In the genomic region with DNA sequence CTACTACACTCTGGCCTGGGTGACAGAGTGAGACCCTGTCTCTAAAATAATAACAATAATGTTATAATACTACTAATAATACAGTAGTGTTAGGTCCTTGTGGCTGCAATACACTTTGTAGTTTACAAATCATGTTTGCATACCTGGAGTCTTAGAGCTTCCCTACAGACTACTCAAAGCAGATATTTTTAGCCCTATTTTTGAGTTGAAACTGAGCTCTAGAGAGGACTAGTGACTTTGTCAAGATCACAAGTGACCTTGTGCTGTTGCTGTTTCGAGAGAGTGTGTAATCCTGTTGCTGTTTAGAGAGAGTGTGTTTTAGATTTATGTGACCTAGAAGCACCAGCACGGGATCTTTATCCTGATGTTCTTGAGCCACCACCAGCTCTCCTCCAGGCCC, we compare ENCODE assay signal across 25 cellular contexts.
DNase-seq lines count a peak whose midpoint lies in the region; ATAC-seq, FAIRE-seq and TF ChIP-seq lines count a peak whose summit lies in the region.
"Had no signal": no experiment of that assay in that cellular context is flagged by ENCODE, and none has a peak within 500 bp of the region (broad histone marks: within the 10 kb centered on the region; RNA-seq: fewer than 3 reads in every experiment).

No MANE protein-coding gene starts in this region.

- no peak for DNase-seq in heart left ventricle
- DNase-seq in right cardiac atrium, result no peak
- DNase-seq in esophagus muscularis mucosa (ENCODE audit: extremely low spot score), result no peak
- no peak for DNase-seq in trophoblast cell
- no peak for DNase-seq in vagina (ENCODE audit: extremely low spot score in 2 of 2)
- DNase-seq in pancreas, result no peak
- DNase-seq in activated T-helper 2 cell treated with anti-CD3 and anti-CD28 coated beads, Interferon-gamma antibody, Interleukin-2, Interleukin-4, amounts not matched to agents 10 μg/mL and 5 μg/mL and 100 μg/mL, durations not matched to agents 14 hours and 24 hours and 36 hours (ENCODE audit: low spot score), result no peak
- DNase-seq in activated T-cell treated with anti-CD3 and anti-CD28 coated beads, Interleukin-2, amount 50 U/mL, for 48 hours, result no peak
- DNase-seq: 8988T; activated effector memory CD4-positive, alpha-beta T cell treated with Interleukin-2 at 50 U/mL for 16 hours; CD4-positive, CD25-positive, alpha-beta regulatory T cell; mucosa of descending colon; NCI-H2107; NCI-H446; RPMI8226; SK-N-SH; upper lobe of left lung had no signal

- H3K79me1 ChIP-seq in trophoblast cell (ENCODE audit: low read length), result peaks cover 5% of the 10 kb centered on the region

- no peak overlapping the region for H2AK5ac ChIP-seq in trophoblast cell (ENCODE audit: low read length)

- no peak overlapping the region for H3K27ac Mint-ChIP-seq in activated T-helper 2 cell treated with anti-CD3 and anti-CD28 coated beads, Interferon-gamma antibody, Interleukin-2, Interleukin-4, amounts not matched to agents 10 μg/mL and 5 μg/mL and 100 μg/mL, durations not matched to agents 14 hours and 24 hours and 36 hours
- H3K27ac Mint-ChIP-seq: activated CD8-positive, alpha-beta T cell treated with anti-CD3 and anti-CD28 coated beads for 36 hours; activated naive CD8-positive, alpha-beta T cell; CD4-positive, CD25-positive, alpha-beta regulatory T cell; stimulated activated naive CD8-positive, alpha-beta T cell treated with anti-CD3 and anti-CD28 coated beads, Interleukin-15, Interleukin-2, amounts not matched to agents 100 ng/mL and 50 ng/mL, for 24 hours had no signal

- FAIRE-seq in pancreas (lab: Jason Lieb, UNC), result no peak
- FAIRE-seq: GM12878, islet of Langerhans had no signal

- no peak overlapping the region for H2BK12ac ChIP-seq in trophoblast cell (ENCODE audit: low read length)

- H3K9me3 ChIP-seq in heart left ventricle (no peaks in the 10 kb centered on the region), right cardiac atrium (ENCODE audit: control insufficient read depth, low read length) (no peaks in the 10 kb centered on the region), esophagus muscularis mucosa (no peaks in the 10 kb centered on the region), trophoblast cell (ENCODE audit: insufficient read depth, low read depth, low read length) (no peaks in the 10 kb centered on the region), vagina (no peaks in the 10 kb centered on the region), pancreas (no peaks in the 10 kb centered on the region)
- H3K9me3 ChIP-seq: mucosa of descending colon, SK-N-SH, upper lobe of left lung had no signal

- no peaks in the 10 kb centered on the region for H3K9me3 Mint-ChIP-seq in activated T-helper 2 cell treated with anti-CD3 and anti-CD28 coated beads, Interferon-gamma antibody, Interleukin-2, Interleukin-4, amounts not matched to agents 10 μg/mL and 5 μg/mL and 100 μg/mL, durations not matched to agents 14 hours and 24 hours and 36 hours
- H3K9me3 Mint-ChIP-seq: activated CD8-positive, alpha-beta T cell treated with anti-CD3 and anti-CD28 coated beads for 36 hours; stimulated activated naive CD8-positive, alpha-beta T cell treated with anti-CD3 and anti-CD28 coated beads, Interleukin-15, Interleukin-2, amounts not matched to agents 100 ng/mL and 50 ng/mL, for 24 hours had no signal

- no peak overlapping the region for H4K91ac ChIP-seq in trophoblast cell (ENCODE audit: low read depth, low read length)

- TF ChIP-seq CTCF in heart left ventricle (IDR thresholded peaks at IDR 0.05) (no peak), esophagus muscularis mucosa (IDR thresholded peaks at IDR 0.05) (no peak), vagina (IDR thresholded peaks at IDR 0.05) (no peak), pancreas (IDR thresholded peaks at IDR 0.05) (no peak)

- no peak overlapping the region for H3K9ac ChIP-seq in trophoblast cell (ENCODE audit: low read length)
- H3K9ac ChIP-seq: parathyroid adenoma, SK-N-SH had no signal

- peak overlapping the region in 11 of 12 donors; percentile 31 to 88 (median 72) for H3K27ac ChIP-seq in heart left ventricle
- no peak overlapping the region for H3K27ac ChIP-seq in right cardiac atrium (ENCODE audit: low read length)
- peak overlapping the region in 3 of 4 donors; percentile 76 to 80 (median 76) for H3K27ac ChIP-seq in esophagus muscularis mucosa (replicated peaks in 1 of 4)
- no peak overlapping the region for H3K27ac ChIP-seq in trophoblast cell (ENCODE audit: low read depth, low read length)
- H3K27ac ChIP-seq in vagina, result peak overlapping the region; percentile 43
- H3K27ac ChIP-seq in pancreas, result no peak overlapping the region
- H3K27ac ChIP-seq: cardiac muscle cell, HL-60, parathyroid adenoma, upper lobe of left lung had no signal

- no peak overlapping the region for H3K4me2 ChIP-seq in trophoblast cell (ENCODE audit: low read length)
- H3K4me2 ChIP-seq: SK-N-SH had no signal

- TF ChIP-seq POLR2A in heart left ventricle (IDR thresholded peaks at IDR 0.05) (no peak), esophagus muscularis mucosa (IDR thresholded peaks at IDR 0.05; ENCODE audit: low read depth) (no peak), vagina (IDR thresholded peaks at IDR 0.05) (no peak)

- H3K18ac ChIP-seq in trophoblast cell (ENCODE audit: low read length), result no peak overlapping the region

- H2BK5ac ChIP-seq in trophoblast cell (ENCODE audit: low read depth, low read length, poor library complexity), result no peak overlapping the region

- H3K27me3 ChIP-seq in heart left ventricle, result no peaks in the 10 kb centered on the region
- H3K27me3 ChIP-seq in right cardiac atrium (ENCODE audit: control insufficient read depth, insufficient read depth), result no peaks in the 10 kb centered on the region
- no peaks in the 10 kb centered on the region for H3K27me3 ChIP-seq in esophagus muscularis mucosa
- no peaks in the 10 kb centered on the region for H3K27me3 ChIP-seq in trophoblast cell (ENCODE audit: insufficient read depth, low read length)
- H3K27me3 ChIP-seq in vagina, result no peaks in the 10 kb centered on the region
- no peaks in the 10 kb centered on the region for H3K27me3 ChIP-seq in pancreas
- H3K27me3 ChIP-seq: cardiac muscle cell, upper lobe of left lung had no signal

- H2BK120ac ChIP-seq in trophoblast cell (ENCODE audit: insufficient read depth, low read length, poor library complexity), result no peak overlapping the region

- H3K36me3 ChIP-seq in heart left ventricle (no peaks in the 10 kb centered on the region), esophagus muscularis mucosa (no peaks in the 10 kb centered on the region), trophoblast cell (ENCODE audit: control insufficient read depth in 1 of 2, insufficient read depth in 2 of 2, low read length in 2 of 2) (no peaks in the 10 kb centered on the region), vagina (no peaks in the 10 kb centered on the region), pancreas (no peaks in the 10 kb centered on the region)
- H3K36me3 ChIP-seq: cardiac muscle cell, upper lobe of left lung had no signal

- H3K14ac ChIP-seq in trophoblast cell (ENCODE audit: low read length), result no peak overlapping the region

- ATAC-seq in heart left ventricle (peak in 2 of 4 donors; percentile 6 to 25), right cardiac atrium (no peak), pancreas (no peak)
- ATAC-seq: activated CD8-positive, alpha-beta T cell treated with anti-CD3 and anti-CD28 coated beads for 36 hours; mucosa of descending colon had no signal

- TF ChIP-seq EP300 in esophagus muscularis mucosa (IDR thresholded peaks at IDR 0.05), result no peak

- H3K36me3 Mint-ChIP-seq in activated T-helper 2 cell treated with anti-CD3 and anti-CD28 coated beads, Interferon-gamma antibody, Interleukin-2, Interleukin-4, amounts not matched to agents 10 μg/mL and 5 μg/mL and 100 μg/mL, durations not matched to agents 14 hours and 24 hours and 36 hours (ENCODE audit: low read depth), result no peaks in the 10 kb centered on the region

- H3K4me3 ChIP-seq in heart left ventricle (no peak overlapping the region), right cardiac atrium (ENCODE audit: low read length) (no peak overlapping the region), esophagus muscularis mucosa (no peak overlapping the region), trophoblast cell (ENCODE audit: low read depth, low read length) (no peak overlapping the region), vagina (no peak overlapping the region), pancreas (no peak overlapping the region)
- H3K4me3 ChIP-seq: cardiac muscle cell, GM12878, mucosa of descending colon, upper lobe of left lung had no signal

- no peaks in the 10 kb centered on the region for H3K79me2 ChIP-seq in trophoblast cell (ENCODE audit: control insufficient read depth, insufficient read depth, low read length, poor library complexity)
- H3K79me2 ChIP-seq: parathyroid adenoma had no signal

- H3K27me3 Mint-ChIP-seq in activated T-helper 2 cell treated with anti-CD3 and anti-CD28 coated beads, Interferon-gamma antibody, Interleukin-2, Interleukin-4, amounts not matched to agents 10 μg/mL and 5 μg/mL and 100 μg/mL, durations not matched to agents 14 hours and 24 hours and 36 hours (ENCODE audit: low read depth), result peaks cover 5% of the 10 kb centered on the region
- H3K27me3 Mint-ChIP-seq: activated naive CD8-positive, alpha-beta T cell; stimulated activated naive CD8-positive, alpha-beta T cell treated with anti-CD3 and anti-CD28 coated beads, Interleukin-15, Interleukin-2, amounts not matched to agents 100 ng/mL and 50 ng/mL, for 24 hours had no signal

- 55 to 74% (median 64%) methylated on average over 2 of the region's 2 CpGs for WGBS in heart left ventricle, 4 donors
- 64% methylated on average over 2 of the region's 2 CpGs for WGBS in right cardiac atrium
- 85% methylated on average over 2 of the region's 2 CpGs for WGBS in esophagus muscularis mucosa
- no CpG with 5 or more reads among the region's 2 CpGs for WGBS in trophoblast cell (ENCODE audit: extremely low coverage, insufficient coverage, insufficient read length)
- WGBS in pancreas, 2 donors, result 78 to 82% methylated on average over 2 of the region's 2 CpGs

- H3K23ac ChIP-seq in trophoblast cell (ENCODE audit: low read length), result no peak overlapping the region

- peaks cover 0 to 40% (median 26%) of the 10 kb centered on the region in 12 donors for H3K4me1 ChIP-seq in heart left ventricle
- H3K4me1 ChIP-seq in right cardiac atrium (ENCODE audit: control insufficient read depth, insufficient read depth, low read length), result peaks cover 11% of the 10 kb centered on the region
- H3K4me1 ChIP-seq in esophagus muscularis mucosa, result peaks cover 29 to 56% (median 42%) of the 10 kb centered on the region in 4 donors
- H3K4me1 ChIP-seq in trophoblast cell (ENCODE audit: control insufficient read depth in 1 of 2, insufficient read depth in 2 of 2, low read length in 2 of 2), result peaks cover 9 to 16% of the 10 kb centered on the region in 2 experiments
- H3K4me1 ChIP-seq in vagina, result peaks cover 31% of the 10 kb centered on the region
- no peaks in the 10 kb centered on the region for H3K4me1 ChIP-seq in pancreas
- H3K4me1 ChIP-seq: parathyroid adenoma had no signal

- no peak overlapping the region for H4K12ac ChIP-seq in trophoblast cell (ENCODE audit: low read depth, low read length)

- intact Hi-C loops in heart left ventricle (cut with DNase I) (loop anchor here in 1 of 10 donors (10.0 kb wide), 1 partner anchor 110 kb away; a partner anchor contains a TSS), right cardiac atrium (cut with DNase I) (no loop called here), esophagus muscularis mucosa (cut with DNase I) (no loop called here), vagina (cut with DNase I) (no loop called here), pancreas (cut with DNase I) (no loop called here)
- intact Hi-C loops in activated T-helper 2 cell treated with anti-CD3 and anti-CD28 coated beads, Interferon-gamma antibody, Interleukin-2, Interleukin-4, amounts not matched to agents 10 μg/mL and 5 μg/mL and 100 μg/mL, durations not matched to agents 14 hours and 24 hours and 36 hours (cut with micrococcal nuclease), result no loop called here

- H3K4ac ChIP-seq in trophoblast cell (ENCODE audit: low read depth, low read length), result no peak overlapping the region

- peaks cover 2% of the 10 kb centered on the region for H3K4me1 Mint-ChIP-seq in activated T-helper 2 cell treated with anti-CD3 and anti-CD28 coated beads, Interferon-gamma antibody, Interleukin-2, Interleukin-4, amounts not matched to agents 10 μg/mL and 5 μg/mL and 100 μg/mL, durations not matched to agents 14 hours and 24 hours and 36 hours (ENCODE audit: low read depth)

- H4K8ac ChIP-seq in trophoblast cell (ENCODE audit: low read depth, low read length), result peak overlapping the region; percentile 26

- no peak overlapping the region for H3K4me3 Mint-ChIP-seq in activated T-helper 2 cell treated with anti-CD3 and anti-CD28 coated beads, Interferon-gamma antibody, Interleukin-2, Interleukin-4, amounts not matched to agents 10 μg/mL and 5 μg/mL and 100 μg/mL, durations not matched to agents 14 hours and 24 hours and 36 hours (ENCODE audit: low read depth)
- H3K4me3 Mint-ChIP-seq: activated CD8-positive, alpha-beta T cell treated with anti-CD3 and anti-CD28 coated beads for 36 hours; activated naive CD8-positive, alpha-beta T cell; CD4-positive, CD25-positive, alpha-beta regulatory T cell; stimulated activated naive CD8-positive, alpha-beta T cell treated with anti-CD3 and anti-CD28 coated beads, Interleukin-15, Interleukin-2, amounts not matched to agents 100 ng/mL and 50 ng/mL, for 24 hours had no signal

- no peak overlapping the region for H2AFZ ChIP-seq in trophoblast cell (ENCODE audit: insufficient read depth, low read length, poor library complexity)
- H2AFZ ChIP-seq: parathyroid adenoma had no signal

Comparison
In these comparisons a context has a peak if more than half of its experiments do, and no peak if none do; other contexts are left out.
1. H3K27ac ChIP-seq: peak in heart left ventricle (11 of 12), esophagus muscularis mucosa (3 of 4) and vagina (single experiment); none in right cardiac atrium (single experiment), trophoblast cell (single experiment) and pancreas (0 of 4).